Comparison of ENCODE assay signal across 1 cellular context in the genomic region with DNA sequence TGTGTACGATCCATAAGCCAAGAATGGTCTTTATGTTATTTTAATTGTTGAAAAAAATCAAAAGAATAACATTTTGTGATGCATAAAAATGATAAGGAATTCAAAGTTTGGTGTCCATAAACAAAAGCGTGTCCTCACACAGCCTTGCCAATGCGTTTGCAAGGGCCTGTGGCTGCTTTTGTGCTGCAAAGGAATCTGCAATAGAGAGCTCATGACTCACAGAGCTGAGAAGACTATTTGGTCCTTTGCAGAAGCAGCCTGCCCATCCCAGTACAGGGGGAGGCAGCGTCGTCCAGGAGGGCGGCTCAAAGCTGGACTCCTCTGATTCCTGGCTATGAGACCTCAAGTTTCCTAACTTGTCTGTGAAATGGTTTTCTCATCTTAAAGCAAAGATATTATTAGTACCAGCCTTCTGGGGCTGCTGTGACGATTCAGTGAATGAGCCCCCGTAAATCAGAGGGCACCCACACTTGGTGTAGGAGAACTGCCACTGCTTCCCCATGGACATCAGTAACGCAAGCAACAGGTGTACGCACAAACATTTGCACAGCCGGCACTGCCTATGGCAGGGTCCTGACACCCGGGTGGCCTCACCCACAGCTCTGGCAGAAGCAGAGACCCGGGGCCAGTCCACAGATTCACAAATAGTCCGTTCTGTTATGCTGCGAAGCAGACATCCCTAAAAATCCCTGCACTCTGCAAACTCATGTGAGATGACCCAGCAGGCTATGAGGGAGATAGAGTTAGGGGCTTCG.
TF ChIP-seq lines count a peak whose summit lies in the region.

No MANE protein-coding gene starts in this region.

TF ChIP-seq in WTC11, 78 proteins besides CTCF, POLR2A, EP300 and RAD21 (continued from another document):
- TF ChIP-seq, protein P1, sequence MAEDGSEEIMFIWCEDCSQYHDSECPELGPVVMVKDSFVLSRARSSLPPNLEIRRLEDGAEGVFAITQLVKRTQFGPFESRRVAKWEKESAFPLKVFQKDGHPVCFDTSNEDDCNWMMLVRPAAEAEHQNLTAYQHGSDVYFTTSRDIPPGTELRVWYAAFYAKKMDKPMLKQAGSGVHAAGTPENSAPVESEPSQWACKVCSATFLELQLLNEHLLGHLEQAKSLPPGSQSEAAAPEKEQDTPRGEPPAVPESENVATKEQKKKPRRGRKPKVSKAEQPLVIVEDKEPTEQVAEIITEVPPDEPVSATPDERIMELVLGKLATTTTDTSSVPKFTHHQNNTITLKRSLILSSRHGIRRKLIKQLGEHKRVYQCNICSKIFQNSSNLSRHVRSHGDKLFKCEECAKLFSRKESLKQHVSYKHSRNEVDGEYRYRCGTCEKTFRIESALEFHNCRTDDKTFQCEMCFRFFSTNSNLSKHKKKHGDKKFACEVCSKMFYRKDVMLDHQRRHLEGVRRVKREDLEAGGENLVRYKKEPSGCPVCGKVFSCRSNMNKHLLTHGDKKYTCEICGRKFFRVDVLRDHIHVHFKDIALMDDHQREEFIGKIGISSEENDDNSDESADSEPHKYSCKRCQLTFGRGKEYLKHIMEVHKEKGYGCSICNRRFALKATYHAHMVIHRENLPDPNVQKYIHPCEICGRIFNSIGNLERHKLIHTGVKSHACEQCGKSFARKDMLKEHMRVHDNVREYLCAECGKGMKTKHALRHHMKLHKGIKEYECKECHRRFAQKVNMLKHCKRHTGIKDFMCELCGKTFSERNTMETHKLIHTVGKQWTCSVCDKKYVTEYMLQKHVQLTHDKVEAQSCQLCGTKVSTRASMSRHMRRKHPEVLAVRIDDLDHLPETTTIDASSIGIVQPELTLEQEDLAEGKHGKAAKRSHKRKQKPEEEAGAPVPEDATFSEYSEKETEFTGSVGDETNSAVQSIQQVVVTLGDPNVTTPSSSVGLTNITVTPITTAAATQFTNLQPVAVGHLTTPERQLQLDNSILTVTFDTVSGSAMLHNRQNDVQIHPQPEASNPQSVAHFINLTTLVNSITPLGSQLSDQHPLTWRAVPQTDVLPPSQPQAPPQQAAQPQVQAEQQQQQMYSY (CRISPR knock-in tag; IDR thresholded peaks at IDR 0.05): no peak
- TF ChIP-seq, protein P2, sequence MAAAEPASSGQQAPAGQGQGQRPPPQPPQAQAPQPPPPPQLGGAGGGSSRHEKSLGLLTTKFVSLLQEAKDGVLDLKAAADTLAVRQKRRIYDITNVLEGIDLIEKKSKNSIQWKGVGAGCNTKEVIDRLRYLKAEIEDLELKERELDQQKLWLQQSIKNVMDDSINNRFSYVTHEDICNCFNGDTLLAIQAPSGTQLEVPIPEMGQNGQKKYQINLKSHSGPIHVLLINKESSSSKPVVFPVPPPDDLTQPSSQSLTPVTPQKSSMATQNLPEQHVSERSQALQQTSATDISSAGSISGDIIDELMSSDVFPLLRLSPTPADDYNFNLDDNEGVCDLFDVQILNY (CRISPR knock-in tag; IDR thresholded peaks at IDR 0.05): no peak
